1 cellular context compared by ENCODE assay signal in genomic region chr12:70254846-70255245, GRCh38.
TF ChIP-seq lines count a peak whose summit lies in the region.

No MANE protein-coding gene starts in this region.

TF ChIP-seq in IMR-90, 13 proteins besides CTCF, POLR2A, EP300 and RAD21:
- TF ChIP-seq MXI1 (IDR thresholded peaks at IDR 0.05; ENCODE audit: borderline replicate concordance, low read depth, low read length) (no peak), ELK1 (IDR thresholded peaks at IDR 0.05; ENCODE audit: borderline replicate concordance, low read depth, low read length) (no peak)
